ENCODE assay signal across 9 cellular contexts in the genomic region with DNA sequence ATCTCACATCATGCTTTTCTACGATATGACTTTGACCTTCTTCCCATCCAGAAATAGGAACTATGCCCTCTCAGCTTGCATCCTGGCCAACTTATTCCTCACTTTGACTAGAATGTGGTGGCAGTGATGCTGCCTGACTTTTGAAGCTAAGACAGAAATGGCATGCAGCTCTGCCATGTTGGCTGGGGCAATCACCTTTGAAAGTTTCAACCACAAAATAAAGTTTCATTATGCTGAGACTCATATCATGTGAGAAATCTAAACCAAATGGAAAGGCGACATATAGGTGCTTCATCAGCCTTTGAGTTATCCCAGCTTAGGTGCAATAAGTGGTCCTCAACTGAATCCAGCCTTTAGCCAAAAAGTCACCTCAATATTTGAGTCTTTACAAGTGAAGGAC.
"Had no signal": no experiment of that assay in that cellular context is flagged by ENCODE, and none has a peak within 500 bp of the region (broad histone marks: within the 10 kb centered on the region; RNA-seq: fewer than 3 reads in every experiment).

No MANE protein-coding gene starts in this region.

- H3K4me3 Mint-ChIP-seq: IgD-negative memory B cell had no signal

- H3K4me2 ChIP-seq: KMS-11 had no signal

- H3K27ac Mint-ChIP-seq: IgD-negative memory B cell had no signal

- H3K9ac ChIP-seq: KMS-11 had no signal

- ATAC-seq: HepG2, K562 had no signal

- H3K36me3 Mint-ChIP-seq: IgD-negative memory B cell had no signal

- FAIRE-seq: HepG2, HTR-8/SVneo, K562 had no signal

- DNase-seq: IMR-90, KBM-7, KG1 had no signal

- H3K27ac ChIP-seq: HL-60, KMS-11 had no signal

- H3K27me3 Mint-ChIP-seq: IgD-negative memory B cell had no signal

- H3K4me1 Mint-ChIP-seq: IgD-negative memory B cell had no signal

- H3K4me3 ChIP-seq: K562 had no signal
